Comparison of ENCODE assay signal across 15 cellular contexts in the genomic region with DNA sequence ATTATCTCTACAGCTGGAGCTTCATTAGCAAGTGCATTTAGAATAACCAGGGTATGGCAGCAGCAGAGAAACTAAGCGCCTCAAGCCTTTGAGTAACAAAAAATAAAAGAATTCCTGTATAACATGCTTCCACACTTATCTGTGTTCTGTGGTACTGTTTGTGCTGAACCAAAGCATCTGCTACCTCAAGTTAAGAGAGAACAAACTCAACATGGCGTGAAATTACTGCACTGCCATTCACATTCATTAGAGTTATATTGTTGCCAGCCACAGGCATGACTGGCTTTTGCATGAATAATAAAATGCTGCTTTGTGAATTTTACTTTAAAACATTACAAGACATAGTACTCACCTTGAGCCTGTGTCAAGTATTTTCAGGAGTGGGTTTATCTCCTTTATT.
DNase-seq lines count a peak whose midpoint lies in the region; ATAC-seq and TF ChIP-seq lines count a peak whose summit lies in the region.
"Had no signal": no experiment of that assay in that cellular context is flagged by ENCODE, and none has a peak within 500 bp of the region (broad histone marks: within the 10 kb centered on the region; RNA-seq: fewer than 3 reads in every experiment).

No MANE protein-coding gene starts in this region.

- H4K20me1 ChIP-seq in BLaER1 (no peaks in the 10 kb centered on the region; the same call in 1 of the 2 replicates), DND-41 (ENCODE audit: insufficient read depth, low read length) (no peaks in the 10 kb centered on the region)

- H3K36me3 Mint-ChIP-seq in activated T-helper 17 cell treated with anti-CD3 and anti-CD28 coated beads, Interleukin-2, amount 50 U/mL, for 72 hours (ENCODE audit: low read depth) = peaks cover 19% of the 10 kb centered on the region

- no peaks in the 10 kb centered on the region for H3K9me3 Mint-ChIP-seq in activated T-helper 17 cell treated with anti-CD3 and anti-CD28 coated beads, Interleukin-2, amount 50 U/mL, for 72 hours
- H3K9me3 Mint-ChIP-seq: activated naive CD4-positive, alpha-beta T cell treated with anti-CD3 and anti-CD28 coated beads, Interleukin-2, amount 50 U/mL, for 24 hours had no signal

- H3K9ac ChIP-seq in BLaER1 = no peak overlapping the region
- H3K9ac ChIP-seq in DND-41 (ENCODE audit: low read depth, low read length) = no peak overlapping the region

- peak overlapping the region; percentile 88 for H3K27ac Mint-ChIP-seq in activated T-helper 17 cell treated with anti-CD3 and anti-CD28 coated beads, Interleukin-2, amount 50 U/mL, for 72 hours
- H3K27ac Mint-ChIP-seq: activated naive CD4-positive, alpha-beta T cell treated with anti-CD3 and anti-CD28 coated beads, Interleukin-2, amount 50 U/mL, for 24 hours had no signal

- H3K27me3 ChIP-seq in BLaER1 (no peaks in the 10 kb centered on the region), DND-41 (ENCODE audit: insufficient read depth, low read length, poor library complexity) (no peaks in the 10 kb centered on the region)
- H3K27me3 ChIP-seq in effector memory CD4-positive, alpha-beta T cell (replicated peaks; ENCODE audit: control insufficient read depth, insufficient read depth, low read length, poor library complexity, severe bottlenecking) = no peaks in the 10 kb centered on the region
- H3K27me3 ChIP-seq: heart left ventricle had no signal

- H3K4me1 ChIP-seq in BLaER1 (peaks cover 31% of the 10 kb centered on the region), DND-41 (ENCODE audit: insufficient read depth, low read length) (peaks cover 25% of the 10 kb centered on the region)
- H3K4me1 ChIP-seq in effector memory CD4-positive, alpha-beta T cell (ENCODE audit: control insufficient read depth, insufficient read depth, low read length, poor library complexity, severe bottlenecking) = peaks cover 6% of the 10 kb centered on the region

- H3K27ac ChIP-seq in BLaER1 (peak overlapping the region; percentile 35; the same call in 1 of the 2 replicates), DND-41 (ENCODE audit: low read length) (no peak overlapping the region)
- no peak overlapping the region for H3K27ac ChIP-seq in effector memory CD4-positive, alpha-beta T cell (ENCODE audit: insufficient read depth, low read length, poor library complexity, severe bottlenecking)

- TF ChIP-seq CTCF in DND-41 (IDR thresholded peaks at IDR 0.05; ENCODE audit: borderline replicate concordance, extremely low read depth, low read length, poor library complexity, severe bottlenecking) = no peak

- ATAC-seq in DND-41 (ENCODE audit: insufficient read depth, low read depth) (peak; percentile 19; the same call in 1 of the 3 replicates), left lobe of liver (peak; percentile 41)
- no peak for ATAC-seq in activated T-helper 17 cell treated with anti-CD3 and anti-CD28 coated beads, Interleukin-2, amount 50 U/mL, for 72 hours (replicated peaks)

- H3K4me3 ChIP-seq in BLaER1 (no peak overlapping the region), DND-41 (ENCODE audit: low read depth in 1 of 2, low read length in 2 of 2) (no peak overlapping the region)
- no peak overlapping the region for H3K4me3 ChIP-seq in effector memory CD4-positive, alpha-beta T cell (ENCODE audit: insufficient read depth, low read depth, low read length, poor library complexity, severe bottlenecking)

- H3K36me3 ChIP-seq in BLaER1 (peaks cover 20% of the 10 kb centered on the region), DND-41 (ENCODE audit: insufficient read depth, low read length) (peaks cover 5% of the 10 kb centered on the region; the same call in 1 of the 2 replicates)
- H3K36me3 ChIP-seq in effector memory CD4-positive, alpha-beta T cell (ENCODE audit: control insufficient read depth, insufficient read depth, low read length) = no peaks in the 10 kb centered on the region

- H3K4me1 Mint-ChIP-seq in activated T-helper 17 cell treated with anti-CD3 and anti-CD28 coated beads, Interleukin-2, amount 50 U/mL, for 72 hours = no peaks in the 10 kb centered on the region

- no peaks in the 10 kb centered on the region for H3K9me3 ChIP-seq in BLaER1
- no peaks in the 10 kb centered on the region for H3K9me3 ChIP-seq in DND-41 (ENCODE audit: insufficient read depth, low read length, severe bottlenecking)
- H3K9me3 ChIP-seq in effector memory CD4-positive, alpha-beta T cell (ENCODE audit: control insufficient read depth, low read length) = no peaks in the 10 kb centered on the region
- H3K9me3 ChIP-seq: heart left ventricle had no signal

- no peak overlapping the region for H2AFZ ChIP-seq in DND-41 (ENCODE audit: low read depth, low read length)

- H3K4me2 ChIP-seq in BLaER1 = peak overlapping the region; percentile 68
- H3K4me2 ChIP-seq in DND-41 (ENCODE audit: insufficient read depth, low read length) = no peak overlapping the region

- H3K4me3 Mint-ChIP-seq in activated T-helper 17 cell treated with anti-CD3 and anti-CD28 coated beads, Interleukin-2, amount 50 U/mL, for 72 hours = peak overlapping the region; percentile 62

- no peaks in the 10 kb centered on the region for H3K79me2 ChIP-seq in DND-41 (ENCODE audit: insufficient read depth, low read length)

- H3K27me3 Mint-ChIP-seq in activated T-helper 17 cell treated with anti-CD3 and anti-CD28 coated beads, Interleukin-2, amount 50 U/mL, for 72 hours = no peaks in the 10 kb centered on the region
- H3K27me3 Mint-ChIP-seq: activated naive CD4-positive, alpha-beta T cell treated with anti-CD3 and anti-CD28 coated beads, Interleukin-2, amount 50 U/mL, for 24 hours had no signal

- DNase-seq in DND-41 = no peak
- DNase-seq in left lobe of liver (ENCODE audit: low spot score) = no peak
- no peak for DNase-seq in HCEC 1CT
- no peak for DNase-seq in effector memory CD4-positive, alpha-beta T cell
- DNase-seq in SIG-M5 (lab: John Stamatoyannopoulos, UW) = no peak
- no peak for DNase-seq in NCI-H1105 (lab: John Stamatoyannopoulos, UW)
- DNase-seq: activated CD8-positive, alpha-beta memory T cell treated with anti-CD3 and anti-CD28 coated beads, Interleukin-2, amount 50 U/mL, for 4 hours; heart left ventricle; NCI-H1092; NCI-H748 treated with DMSO at 0.1 percent for 48 hours; stimulated activated CD4-positive, alpha-beta T cell treated with anti-CD3 and anti-CD28 coated beads, Interleukin-4, amount 100 ng/mL, for 1 hour; stimulated activated CD8-positive, alpha-beta memory T cell treated with anti-CD3 and anti-CD28 coated beads, Interleukin-4, amount 100 ng/mL, for 48 hours had no signal
